10 cellular contexts compared by ENCODE assay signal in the genomic region with DNA sequence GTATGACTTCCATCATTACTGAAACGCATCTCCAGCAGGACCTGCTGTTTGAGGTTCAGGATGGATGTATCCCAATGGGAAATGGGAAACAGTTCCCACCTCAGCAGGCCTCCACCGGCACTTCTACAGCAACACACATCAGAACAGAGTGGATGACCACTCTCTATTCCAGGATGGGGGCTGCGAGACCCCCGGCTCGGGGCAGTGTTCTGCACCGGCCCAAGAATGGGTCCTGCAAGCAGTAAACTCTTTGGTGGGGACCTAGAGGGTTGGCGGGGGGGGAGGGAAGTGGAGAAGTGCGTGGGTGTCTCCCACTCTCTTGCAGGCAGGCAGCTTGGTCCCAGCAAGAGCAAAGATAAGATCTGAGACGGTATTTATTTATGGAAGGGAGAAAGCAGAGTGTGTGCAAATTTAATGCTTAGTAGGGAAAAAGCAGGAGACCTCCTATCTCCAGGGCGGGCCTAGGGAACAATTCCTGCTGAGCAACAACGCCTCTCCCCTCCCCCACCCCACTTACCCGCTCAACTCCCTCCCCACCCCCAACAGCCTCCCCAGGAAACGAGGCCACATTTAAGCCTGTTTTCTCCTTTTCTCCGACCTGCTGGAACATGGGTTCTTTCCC. TPM values are rescaled to one million over a fixed set of nuclear protein-coding genes. Genes with fewer than 3 reads are reported as not detected.
DNase-seq lines count a peak whose midpoint lies in the region; ATAC-seq and TF ChIP-seq lines count a peak whose summit lies in the region.
"Had no signal": no experiment of that assay in that cellular context is flagged by ENCODE, and none has a peak within 500 bp of the region (broad histone marks: within the 10 kb centered on the region; RNA-seq: fewer than 3 reads in every experiment).

No MANE protein-coding gene starts in this region.

- H3K27ac Mint-ChIP-seq in WTC11: no peak overlapping the region

- no peaks in the 10 kb centered on the region for H3K36me3 Mint-ChIP-seq in WTC11

- WGBS in prostate gland: 69% methylated on average over 14 of the region's 14 CpGs

- H3K27ac ChIP-seq in DND-41 (ENCODE audit: low read length) (0 out of 2 replicates have a peak overlapping the region, but pooled peaks have one; percentile 12), left ventricle myocardium inferior (replicated peaks) (peak overlapping the region; percentile 87), prostate gland (peak overlapping the region; percentile 75 to 90), MM.1S (ENCODE audit: low read length) (no peak overlapping the region)
- H3K27ac ChIP-seq: KMS-11 had no signal

- peaks cover 34% of the 10 kb centered on the region for H3K4me1 Mint-ChIP-seq in WTC11

- H2AFZ ChIP-seq in DND-41 (ENCODE audit: low read depth, low read length) (no peak overlapping the region), MM.1S (ENCODE audit: low read length) (no peak overlapping the region)

- H3K9me3 Mint-ChIP-seq in WTC11: no peaks in the 10 kb centered on the region

- H3K4me2 ChIP-seq in DND-41 (ENCODE audit: insufficient read depth, low read length) (peak overlapping the region; percentile 70), MM.1S (ENCODE audit: low read depth, low read length) (no peak overlapping the region)
- H3K4me2 ChIP-seq: KMS-11 had no signal

- peaks cover 13% of the 10 kb centered on the region for H3F3A ChIP-seq in MM.1S (ENCODE audit: insufficient read depth, low read length)

- ATAC-seq in DND-41 (ENCODE audit: insufficient read depth, low read depth): no peak
- no peak for ATAC-seq in WTC11
- ATAC-seq in GM19397 (IDR thresholded peaks at IDR 0.05; ENCODE audit: unreplicated experiment): no peak

- POLR2A ChIA-PET in WTC11 (lab: Charles Lee): interaction anchor here (0.5 kb wide), 1 partner anchor 296 kb away, joined by 7 read pairs; no protein-coding TSS in a partner anchor

- H4K20me1 ChIP-seq in DND-41 (ENCODE audit: insufficient read depth, low read length): peaks cover 70% of the 10 kb centered on the region
- H4K20me1 ChIP-seq in MM.1S (ENCODE audit: insufficient read depth, low read length): peaks cover 53% of the 10 kb centered on the region

- peaks cover 99% of the 10 kb centered on the region for H3K79me2 ChIP-seq in DND-41 (ENCODE audit: insufficient read depth, low read length)
- H3K79me2 ChIP-seq in MM.1S (ENCODE audit: low read length): peaks cover 95% of the 10 kb centered on the region

- H3K27me3 Mint-ChIP-seq in WTC11 (ENCODE audit: low read depth): peaks cover 49% of the 10 kb centered on the region

- peak overlapping the region in 1 of 2 experiments; percentile 77; a peak in 1 of 4 replicates for H3K4me3 ChIP-seq in DND-41 (ENCODE audit: low read depth in 1 of 2, low read length in 2 of 2)
- peak overlapping the region; percentile 92 for H3K4me3 ChIP-seq in left ventricle myocardium inferior
- peak overlapping the region in 1 of 2 donors; percentile 77 for H3K4me3 ChIP-seq in prostate gland
- no peak overlapping the region for H3K4me3 ChIP-seq in MM.1S (ENCODE audit: low read length)

- CTCF ChIA-PET in WTC11 (lab: Charles Lee): interaction anchor here (1.0 to 1.1 kb wide), 2 partner anchors 352 to 487 kb away, joined by 3 to 7 read pairs; no protein-coding TSS in a partner anchor

- intact Hi-C loops in left ventricle myocardium inferior (cut with micrococcal nuclease) (loop anchor here (5.0 kb wide), 1 partner anchor 145 kb away; no protein-coding TSS in a partner anchor), prostate gland (cut with DNase I) (loop anchor here (5.0 kb wide), 1 partner anchor 485 kb away; no protein-coding TSS in a partner anchor)

- no peaks in the 10 kb centered on the region for H3K9me2 ChIP-seq in MM.1S (replicated peaks; ENCODE audit: insufficient read depth, low read length)

- H3K36me3 ChIP-seq in DND-41 (ENCODE audit: insufficient read depth, low read length): peaks cover 35% of the 10 kb centered on the region
- H3K36me3 ChIP-seq in left ventricle myocardium inferior: no peaks in the 10 kb centered on the region
- H3K36me3 ChIP-seq in prostate gland: no peaks in the 10 kb centered on the region
- no peaks in the 10 kb centered on the region; the same call in 1 of the 2 replicates for H3K36me3 ChIP-seq in MM.1S (replicated peaks; ENCODE audit: insufficient read depth, low read length)

- peaks cover 41% of the 10 kb centered on the region for H3K4me1 ChIP-seq in DND-41 (ENCODE audit: insufficient read depth, low read length)
- H3K4me1 ChIP-seq in left ventricle myocardium inferior: peaks cover 90% of the 10 kb centered on the region
- peaks cover 5% of the 10 kb centered on the region for H3K4me1 ChIP-seq in prostate gland (replicated peaks)
- H3K4me1 ChIP-seq in MM.1S (ENCODE audit: low read length): peaks cover 13% of the 10 kb centered on the region; the same call in 1 of the 2 replicates

- H3K9ac ChIP-seq in DND-41 (ENCODE audit: low read depth, low read length) (no peak overlapping the region; the same call in 1 of the 2 replicates), MM.1S (ENCODE audit: low read length) (no peak overlapping the region)
- H3K9ac ChIP-seq: KMS-11 had no signal

- no peak for TF ChIP-seq POLR2A in prostate gland (IDR thresholded peaks at IDR 0.05)

- DNase-seq in DND-41: peak; percentile 36
- no peak for DNase-seq in WTC11 (ENCODE audit: low spot score)
- peak; percentile 40 for DNase-seq in left ventricle myocardium inferior
- no peak for DNase-seq in prostate gland (ENCODE audit: low spot score)
- no peak for DNase-seq in MM.1S
- no peak for DNase-seq in NCI-H2107 treated with DMSO at 0.1 percent for 48 hours (lab: John Stamatoyannopoulos, UW; ENCODE audit: unreplicated experiment)
- DNase-seq in NCI-H1417 (lab: John Stamatoyannopoulos, UW): no peak
- DNase-seq: SW 1271 had no signal

- no peak for TF ChIP-seq CTCF in DND-41 (IDR thresholded peaks at IDR 0.05; ENCODE audit: borderline replicate concordance, extremely low read depth, low read length, poor library complexity, severe bottlenecking)
- TF ChIP-seq CTCF in WTC11 (IDR thresholded peaks at IDR 0.05): no peak
- no peak for TF ChIP-seq CTCF in left ventricle myocardium inferior (IDR thresholded peaks at IDR 0.05; ENCODE audit: borderline replicate concordance)
- TF ChIP-seq CTCF in prostate gland (IDR thresholded peaks at IDR 0.05): no peak
- TF ChIP-seq CTCF in MM.1S (IDR thresholded peaks at IDR 0.05; ENCODE audit: low read length): no peak

- H3K9me3 ChIP-seq in DND-41 (ENCODE audit: insufficient read depth, low read length, severe bottlenecking): no peaks in the 10 kb centered on the region
- H3K9me3 ChIP-seq in left ventricle myocardium inferior (replicated peaks): no peaks in the 10 kb centered on the region
- H3K9me3 ChIP-seq in prostate gland: no peaks in the 10 kb centered on the region
- no peaks in the 10 kb centered on the region for H3K9me3 ChIP-seq in MM.1S (replicated peaks; ENCODE audit: insufficient read depth, low read length)

- H3K4me3 Mint-ChIP-seq in WTC11: peak overlapping the region; percentile 92

- H3K27me3 ChIP-seq in DND-41 (ENCODE audit: insufficient read depth, low read length, poor library complexity): no peaks in the 10 kb centered on the region
- no peaks in the 10 kb centered on the region for H3K27me3 ChIP-seq in left ventricle myocardium inferior (ENCODE audit: low read depth)
- no peaks in the 10 kb centered on the region for H3K27me3 ChIP-seq in prostate gland (replicated peaks; ENCODE audit: insufficient read depth)
- H3K27me3 ChIP-seq in MM.1S (replicated peaks; ENCODE audit: insufficient read depth, low read length): no peaks in the 10 kb centered on the region

TF ChIP-seq in WTC11, 78 proteins besides CTCF, POLR2A, EP300 and RAD21 (continues in another document):
- TF ChIP-seq, protein P1, sequence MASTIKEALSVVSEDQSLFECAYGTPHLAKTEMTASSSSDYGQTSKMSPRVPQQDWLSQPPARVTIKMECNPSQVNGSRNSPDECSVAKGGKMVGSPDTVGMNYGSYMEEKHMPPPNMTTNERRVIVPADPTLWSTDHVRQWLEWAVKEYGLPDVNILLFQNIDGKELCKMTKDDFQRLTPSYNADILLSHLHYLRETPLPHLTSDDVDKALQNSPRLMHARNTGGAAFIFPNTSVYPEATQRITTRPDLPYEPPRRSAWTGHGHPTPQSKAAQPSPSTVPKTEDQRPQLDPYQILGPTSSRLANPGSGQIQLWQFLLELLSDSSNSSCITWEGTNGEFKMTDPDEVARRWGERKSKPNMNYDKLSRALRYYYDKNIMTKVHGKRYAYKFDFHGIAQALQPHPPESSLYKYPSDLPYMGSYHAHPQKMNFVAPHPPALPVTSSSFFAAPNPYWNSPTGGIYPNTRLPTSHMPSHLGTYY (CRISPR knock-in tag; IDR thresholded peaks at IDR 0.05): no peak
- no peak for TF ChIP-seq TEAD1 (CRISPR knock-in tag; IDR thresholded peaks at IDR 0.05)
- TF ChIP-seq, protein P2, sequence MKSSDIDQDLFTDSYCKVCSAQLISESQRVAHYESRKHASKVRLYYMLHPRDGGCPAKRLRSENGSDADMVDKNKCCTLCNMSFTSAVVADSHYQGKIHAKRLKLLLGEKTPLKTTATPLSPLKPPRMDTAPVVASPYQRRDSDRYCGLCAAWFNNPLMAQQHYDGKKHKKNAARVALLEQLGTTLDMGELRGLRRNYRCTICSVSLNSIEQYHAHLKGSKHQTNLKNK (CRISPR knock-in tag; IDR thresholded peaks at IDR 0.05): no peak
- TF ChIP-seq, protein P3, sequence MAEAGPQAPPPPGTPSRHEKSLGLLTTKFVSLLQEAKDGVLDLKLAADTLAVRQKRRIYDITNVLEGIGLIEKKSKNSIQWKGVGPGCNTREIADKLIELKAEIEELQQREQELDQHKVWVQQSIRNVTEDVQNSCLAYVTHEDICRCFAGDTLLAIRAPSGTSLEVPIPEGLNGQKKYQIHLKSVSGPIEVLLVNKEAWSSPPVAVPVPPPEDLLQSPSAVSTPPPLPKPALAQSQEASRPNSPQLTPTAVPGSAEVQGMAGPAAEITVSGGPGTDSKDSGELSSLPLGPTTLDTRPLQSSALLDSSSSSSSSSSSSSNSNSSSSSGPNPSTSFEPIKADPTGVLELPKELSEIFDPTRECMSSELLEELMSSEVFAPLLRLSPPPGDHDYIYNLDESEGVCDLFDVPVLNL (CRISPR knock-in tag; IDR thresholded peaks at IDR 0.05; ENCODE audit: borderline replicate concordance, low read depth): no peak

RNA-seq across cellular contexts. Expression of a gene that starts 4.0 kb away (rescaled TPM):
- total RNA-seq in WTC11 (2021) (10.9 to 14.3 TPM (median 12.0 TPM) in 3 replicates), left ventricle myocardium inferior (11.0 TPM), prostate gland (10 to 100 TPM; 12.2 to 18.5 TPM)

Comparison
In these comparisons a context has a peak if more than half of its experiments do, and no peak if none do; other contexts are left out.
1. DNase-seq: peak in DND-41 (single experiment) and left ventricle myocardium inferior (single experiment); none in WTC11 (single experiment), prostate gland (single experiment), MM.1S (single experiment), NCI-H2107 treated with DMSO at 0.1 percent for 48 hours (single experiment) and NCI-H1417 (0 of 3).